14 cellular contexts compared by ENCODE assay signal in the genomic region with DNA sequence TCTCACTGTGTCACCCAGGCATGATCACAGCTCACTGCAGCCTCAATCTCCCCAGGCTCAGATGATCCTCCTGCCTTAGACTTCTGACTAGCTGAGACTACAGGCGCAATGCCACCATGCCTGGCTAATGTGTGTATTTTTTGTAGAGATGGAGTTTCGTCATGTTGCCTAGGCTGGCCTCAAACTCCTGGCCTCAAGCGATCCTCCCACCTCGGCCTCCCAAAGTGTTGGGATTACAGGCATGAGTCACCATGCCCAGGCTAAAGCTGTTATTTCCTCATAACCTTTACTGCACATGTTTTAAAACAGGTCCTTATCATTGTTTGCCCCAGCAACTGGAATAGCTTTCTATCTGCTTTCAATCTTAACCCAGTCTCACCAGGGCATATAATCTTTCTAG. TPM values are rescaled to one million over a fixed set of nuclear protein-coding genes. Genes with fewer than 3 reads are reported as not detected.
DNase-seq lines count a peak whose midpoint lies in the region; ATAC-seq and TF ChIP-seq lines count a peak whose summit lies in the region.
"Had no signal": no experiment of that assay in that cellular context is flagged by ENCODE, and none has a peak within 500 bp of the region (broad histone marks: within the 10 kb centered on the region; RNA-seq: fewer than 3 reads in every experiment).

No MANE protein-coding gene starts in this region.

- peak overlapping the region; percentile 78 for H3K4me2 ChIP-seq in BLaER1

- H4K20me1 ChIP-seq in BLaER1 = peaks cover 78% of the 10 kb centered on the region

- H3K4me3 Mint-ChIP-seq in IgD-negative memory B cell = peak overlapping the region in 3 of 4 donors; percentile 47 to 99 (median 95)
- peak overlapping the region; percentile 97 for H3K4me3 Mint-ChIP-seq in activated naive CD8-positive, alpha-beta T cell treated with anti-CD3 and anti-CD28 coated beads for 36 hours

- H3K27me3 Mint-ChIP-seq in IgD-negative memory B cell = no peaks in the 10 kb centered on the region
- no peaks in the 10 kb centered on the region for H3K27me3 Mint-ChIP-seq in activated naive CD8-positive, alpha-beta T cell treated with anti-CD3 and anti-CD28 coated beads for 36 hours

- no peak for DNase-seq in activated naive CD8-positive, alpha-beta T cell treated with anti-CD3 and anti-CD28 coated beads for 36 hours
- peak in 2 of 3 donors; percentile 46 to 57 for DNase-seq in mucosa of descending colon
- no peak for DNase-seq in NK-92 treated with Interleukin-12 subunit alpha and Interleukin-12 subunit beta, amount 100 ng/mL, for 24 hours (lab: John Stamatoyannopoulos, UW)
- no peak for DNase-seq in islet precursor cell
- no peak for DNase-seq in pons (ENCODE audit: low spot score)
- no peak for DNase-seq in NCI-H1436 treated with DMSO at 0.1 percent for 48 hours (lab: John Stamatoyannopoulos, UW)
- DNase-seq: activated CD4-positive, alpha-beta T cell treated with anti-CD3 and anti-CD28 coated beads for 1 hour; aorta; Karpas-422; NCI-H2227 treated with DMSO at 0.1 percent for 48 hours; SHP77 treated with DMSO at 0.1 percent for 48 hours had no signal

- H3K4me3 ChIP-seq in BLaER1 (no peak overlapping the region), mucosa of descending colon (no peak overlapping the region)

- no peak for TF ChIP-seq CTCF in mucosa of descending colon (IDR thresholded peaks at IDR 0.05)

- no peaks in the 10 kb centered on the region for H3K9me3 Mint-ChIP-seq in IgD-negative memory B cell
- H3K9me3 Mint-ChIP-seq in activated naive CD8-positive, alpha-beta T cell treated with anti-CD3 and anti-CD28 coated beads for 36 hours = peaks cover 6% of the 10 kb centered on the region

- H3K27ac Mint-ChIP-seq in IgD-negative memory B cell = peak overlapping the region in 1 of 3 donors; percentile 32
- H3K27ac Mint-ChIP-seq in activated naive CD8-positive, alpha-beta T cell treated with anti-CD3 and anti-CD28 coated beads for 36 hours = peak overlapping the region; percentile 95

- ATAC-seq in mucosa of descending colon = peak; percentile 26
- ATAC-seq: sciatic nerve had no signal

- no peak overlapping the region for H3K9ac ChIP-seq in BLaER1

- intact Hi-C loops in mucosa of descending colon (cut with DNase I, micrococcal nuclease) = no loop called here

- no peaks in the 10 kb centered on the region for H3K27me3 ChIP-seq in BLaER1

- no peak overlapping the region for H3K27ac ChIP-seq in BLaER1

- H3K9me3 ChIP-seq in BLaER1 = no peaks in the 10 kb centered on the region; the same call in 1 of the 2 replicates
- H3K9me3 ChIP-seq in mucosa of descending colon = no peaks in the 10 kb centered on the region

- H3K36me3 ChIP-seq in BLaER1 (peaks cover 44% of the 10 kb centered on the region), mucosa of descending colon (ENCODE audit: low read depth) (no peaks in the 10 kb centered on the region)

- H3K36me3 Mint-ChIP-seq in IgD-negative memory B cell = peaks cover 7% of the 10 kb centered on the region
- H3K36me3 Mint-ChIP-seq in activated naive CD8-positive, alpha-beta T cell treated with anti-CD3 and anti-CD28 coated beads for 36 hours = peaks cover 60% of the 10 kb centered on the region

- H3K4me1 ChIP-seq in BLaER1 (peaks cover 27% of the 10 kb centered on the region), mucosa of descending colon (ENCODE audit: low read depth) (peaks cover 26% of the 10 kb centered on the region)

- H3K4me1 Mint-ChIP-seq in IgD-negative memory B cell = peaks cover 28 to 40% (median 35%) of the 10 kb centered on the region in 3 donors
- peaks cover 38% of the 10 kb centered on the region for H3K4me1 Mint-ChIP-seq in activated naive CD8-positive, alpha-beta T cell treated with anti-CD3 and anti-CD28 coated beads for 36 hours

RNA-seq across cellular contexts. Expression of gene SARS1, which starts 2.9 kb away (rescaled TPM):
- 127 TPM for polyA plus RNA-seq in IgD-negative memory B cell
- 100 to 1,000 TPM; 217 to 226 TPM for total RNA-seq in activated naive CD8-positive, alpha-beta T cell treated with anti-CD3 and anti-CD28 coated beads for 36 hours
- 100 to 1,000 TPM; 124 to 143 (median 125) TPM for total RNA-seq in mucosa of descending colon

RNA-seq across cellular contexts. Expression of gene CELSR2, which starts 32.7 kb away (rescaled TPM):
- polyA plus RNA-seq in IgD-negative memory B cell = 0.15 TPM
- total RNA-seq in activated naive CD8-positive, alpha-beta T cell treated with anti-CD3 and anti-CD28 coated beads for 36 hours = 1 to 10 TPM; 2.6 TPM
- 10 to 100 TPM in 1 of 3 donors, 1 to 10 TPM in 2; 2.8 to 14.7 (median 3.2) TPM for total RNA-seq in mucosa of descending colon

Comparison
In these comparisons a context has a peak if more than half of its experiments do, and no peak if none do; other contexts are left out.
1. DNase-seq: peak in mucosa of descending colon (2 of 3); none in activated naive CD8-positive, alpha-beta T cell treated with anti-CD3 and anti-CD28 coated beads for 36 hours (single experiment), NK-92 treated with Interleukin-12 subunit alpha and Interleukin-12 subunit beta, amount 100 ng/mL, for 24 hours (single experiment), islet precursor cell (single experiment), pons (single experiment) and NCI-H1436 treated with DMSO at 0.1 percent for 48 hours (single experiment).